ENCODE assay signal across 22 cellular contexts in genomic region chr6:43045371-43045930, GRCh38.
"Had no signal": no experiment of that assay in that cellular context is flagged by ENCODE, and none has a peak within 500 bp of the region (broad histone marks: within the 10 kb centered on the region; RNA-seq: fewer than 3 reads in every experiment).

No MANE protein-coding gene starts in this region.

- H3K27ac Mint-ChIP-seq: activated CD4-positive, alpha-beta memory T cell treated with anti-CD3 and anti-CD28 coated beads, Interleukin-2, amount 10 ng/mL, durations not matched to agents 7 days and 5 days; activated CD4-positive, alpha-beta T cell treated with anti-CD3 and anti-CD28 coated beads, Interleukin-2, amount 10 ng/mL, durations not matched to agents 24 days and 14 days; activated naive CD8-positive, alpha-beta T cell treated with anti-CD3 and anti-CD28 coated beads for 36 hours; natural killer cell had no signal

- H3K27me3 Mint-ChIP-seq: activated CD4-positive, alpha-beta memory T cell treated with anti-CD3 and anti-CD28 coated beads, Interleukin-2, amount 10 ng/mL, durations not matched to agents 7 days and 5 days; activated CD4-positive, alpha-beta T cell treated with anti-CD3 and anti-CD28 coated beads, Interleukin-2, amount 10 ng/mL, durations not matched to agents 24 days and 14 days; activated naive CD8-positive, alpha-beta T cell treated with anti-CD3 and anti-CD28 coated beads for 36 hours had no signal

- H3K4me1 ChIP-seq: adrenal gland, body of pancreas, esophagus squamous epithelium, left ventricle myocardium inferior, tibial nerve had no signal

- DNase-seq: activated CD4-positive, alpha-beta memory T cell treated with anti-CD3 and anti-CD28 coated beads, Interleukin-2, amount 10 ng/mL, durations not matched to agents 7 days and 5 days; activated CD4-positive, alpha-beta T cell treated with anti-CD3 and anti-CD28 coated beads, Interleukin-2, amount 10 ng/mL, durations not matched to agents 24 days and 14 days; activated CD8-positive, alpha-beta memory T cell treated with anti-CD3 and anti-CD28 coated beads, Interleukin-2, amount 50 U/mL, for 48 hours; activated naive CD4-positive, alpha-beta T cell; activated naive CD8-positive, alpha-beta T cell treated with anti-CD3 and anti-CD28 coated beads for 36 hours; activated T-cell treated with anti-CD3 and anti-CD28 coated beads, Interleukin-2, amount 50 U/mL, for 4 hours; adrenal gland; body of pancreas; esophagus squamous epithelium; foreskin melanocyte; left ventricle myocardium inferior; mesendoderm; natural killer cell; stimulated activated CD4-positive, alpha-beta T cell treated with anti-CD3 and anti-CD28 coated beads, Interleukin-12 subunit alpha, Interleukin-12 subunit beta, amount 100 ng/mL, for 4 hours; stimulated activated CD4-positive, alpha-beta T cell treated with anti-CD3 and anti-CD28 coated beads, Interleukin-4, amount 100 ng/mL, for 1 hour; T1000; WERI-Rb-1 had no signal

- H3K4me3 Mint-ChIP-seq: activated CD4-positive, alpha-beta memory T cell treated with anti-CD3 and anti-CD28 coated beads, Interleukin-2, amount 10 ng/mL, durations not matched to agents 7 days and 5 days; activated CD4-positive, alpha-beta T cell treated with anti-CD3 and anti-CD28 coated beads, Interleukin-2, amount 10 ng/mL, durations not matched to agents 24 days and 14 days; activated naive CD8-positive, alpha-beta T cell treated with anti-CD3 and anti-CD28 coated beads for 36 hours; activated T-cell treated with anti-CD3 and anti-CD28 coated beads, Interleukin-2, amount 50 U/mL, for 4 hours; natural killer cell had no signal

- H3K9me3 Mint-ChIP-seq: activated CD4-positive, alpha-beta memory T cell treated with anti-CD3 and anti-CD28 coated beads, Interleukin-2, amount 10 ng/mL, durations not matched to agents 7 days and 5 days; activated CD4-positive, alpha-beta T cell treated with anti-CD3 and anti-CD28 coated beads, Interleukin-2, amount 10 ng/mL, durations not matched to agents 24 days and 14 days; activated naive CD8-positive, alpha-beta T cell treated with anti-CD3 and anti-CD28 coated beads for 36 hours; activated T-cell treated with anti-CD3 and anti-CD28 coated beads, Interleukin-2, amount 50 U/mL, for 4 hours; natural killer cell had no signal

- H3K4me1 Mint-ChIP-seq: activated CD4-positive, alpha-beta T cell treated with anti-CD3 and anti-CD28 coated beads, Interleukin-2, amount 10 ng/mL, durations not matched to agents 24 days and 14 days had no signal

- H3K9me3 ChIP-seq: adrenal gland, body of pancreas, esophagus squamous epithelium, left ventricle myocardium inferior, tibial nerve had no signal

- ATAC-seq: activated CD4-positive, CD25-positive, alpha-beta regulatory T cell treated with anti-CD3 and anti-CD28 coated beads, Interleukin-2, amount 50 U/mL, for 24 hours; activated T-cell treated with anti-CD3 and anti-CD28 coated beads, Interleukin-2, amount 50 U/mL, for 4 hours; body of pancreas; natural killer cell; sciatic nerve had no signal

- H3K36me3 Mint-ChIP-seq: natural killer cell had no signal

- H3K4me3 ChIP-seq: adrenal gland, body of pancreas, esophagus squamous epithelium, left ventricle myocardium inferior, lung, skin epidermis, tibial nerve had no signal

- H3K27ac ChIP-seq: adrenal gland, body of pancreas, esophagus squamous epithelium, left ventricle myocardium inferior, skin epidermis, tibial nerve, WERI-Rb-1 had no signal

- H3K27me3 ChIP-seq: adrenal gland, body of pancreas, esophagus squamous epithelium, tibial nerve had no signal
